Comparison of ENCODE assay signal across 2 cellular contexts in the genomic region with DNA sequence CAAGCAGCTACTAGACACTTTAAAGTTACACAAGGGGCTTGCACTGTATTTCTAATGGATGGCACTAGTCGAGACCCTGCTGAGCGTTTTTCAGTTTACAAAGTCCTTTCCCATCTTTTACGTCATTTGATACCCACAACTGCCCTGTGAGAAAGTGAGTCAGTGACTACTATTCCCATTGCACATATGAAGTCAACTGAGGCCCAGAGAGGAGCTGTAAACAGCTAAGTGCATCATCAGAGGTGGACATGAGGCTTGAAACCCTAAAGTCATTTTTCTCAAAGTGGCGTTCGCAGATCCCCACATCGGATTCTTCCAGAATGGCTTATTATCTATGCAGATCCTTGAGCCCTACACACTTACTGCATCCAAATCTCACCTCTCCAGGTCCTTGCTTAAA.
A peak's percentile ranks its signal among the peaks of the same experiment; 100 is the strongest.
TF ChIP-seq lines count a peak whose summit lies in the region.

No MANE protein-coding gene starts in this region.

TF ChIP-seq in HepG2, 621 proteins besides CTCF, POLR2A, EP300 and RAD21 (continued from another document):
- TF ChIP-seq, protein P1, sequence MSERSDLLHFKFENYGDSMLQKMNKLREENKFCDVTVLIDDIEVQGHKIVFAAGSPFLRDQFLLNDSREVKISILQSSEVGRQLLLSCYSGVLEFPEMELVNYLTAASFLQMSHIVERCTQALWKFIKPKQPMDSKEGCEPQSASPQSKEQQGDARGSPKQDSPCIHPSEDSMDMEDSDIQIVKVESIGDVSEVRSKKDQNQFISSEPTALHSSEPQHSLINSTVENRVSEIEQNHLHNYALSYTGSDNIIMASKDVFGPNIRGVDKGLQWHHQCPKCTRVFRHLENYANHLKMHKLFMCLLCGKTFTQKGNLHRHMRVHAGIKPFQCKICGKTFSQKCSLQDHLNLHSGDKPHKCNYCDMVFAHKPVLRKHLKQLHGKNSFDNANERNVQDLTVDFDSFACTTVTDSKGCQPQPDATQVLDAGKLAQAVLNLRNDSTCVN (CRISPR knock-in tag; IDR thresholded peaks at IDR 0.05; ENCODE audit: borderline replicate concordance) = no peak
- TF ChIP-seq ZNF549 (CRISPR knock-in tag; IDR thresholded peaks at IDR 0.05) (no peak), NBN (conservative IDR thresholded peaks at IDR 0.05) (no peak), CBFB (CRISPR knock-in tag; IDR thresholded peaks at IDR 0.05) (no peak), HNRNPH1 (optimal IDR thresholded peaks at IDR 0.05; ENCODE audit: low read depth, low read length) (no peak), ZNF44 (CRISPR knock-in tag; IDR thresholded peaks at IDR 0.05) (no peak), ZNF569 (CRISPR knock-in tag; IDR thresholded peaks at IDR 0.05; ENCODE audit: borderline replicate concordance) (peak; percentile 52; the same call in 1 of the 2 replicates)
- TF ChIP-seq, protein P2, sequence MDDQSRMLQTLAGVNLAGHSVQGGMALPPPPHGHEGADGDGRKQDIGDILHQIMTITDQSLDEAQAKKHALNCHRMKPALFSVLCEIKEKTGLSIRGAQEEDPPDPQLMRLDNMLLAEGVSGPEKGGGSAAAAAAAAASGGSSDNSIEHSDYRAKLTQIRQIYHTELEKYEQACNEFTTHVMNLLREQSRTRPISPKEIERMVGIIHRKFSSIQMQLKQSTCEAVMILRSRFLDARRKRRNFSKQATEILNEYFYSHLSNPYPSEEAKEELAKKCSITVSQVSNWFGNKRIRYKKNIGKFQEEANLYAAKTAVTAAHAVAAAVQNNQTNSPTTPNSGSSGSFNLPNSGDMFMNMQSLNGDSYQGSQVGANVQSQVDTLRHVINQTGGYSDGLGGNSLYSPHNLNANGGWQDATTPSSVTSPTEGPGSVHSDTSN (CRISPR knock-in tag; IDR thresholded peaks at IDR 0.05; ENCODE audit: borderline replicate concordance) = no peak
- TF ChIP-seq, protein P3, sequence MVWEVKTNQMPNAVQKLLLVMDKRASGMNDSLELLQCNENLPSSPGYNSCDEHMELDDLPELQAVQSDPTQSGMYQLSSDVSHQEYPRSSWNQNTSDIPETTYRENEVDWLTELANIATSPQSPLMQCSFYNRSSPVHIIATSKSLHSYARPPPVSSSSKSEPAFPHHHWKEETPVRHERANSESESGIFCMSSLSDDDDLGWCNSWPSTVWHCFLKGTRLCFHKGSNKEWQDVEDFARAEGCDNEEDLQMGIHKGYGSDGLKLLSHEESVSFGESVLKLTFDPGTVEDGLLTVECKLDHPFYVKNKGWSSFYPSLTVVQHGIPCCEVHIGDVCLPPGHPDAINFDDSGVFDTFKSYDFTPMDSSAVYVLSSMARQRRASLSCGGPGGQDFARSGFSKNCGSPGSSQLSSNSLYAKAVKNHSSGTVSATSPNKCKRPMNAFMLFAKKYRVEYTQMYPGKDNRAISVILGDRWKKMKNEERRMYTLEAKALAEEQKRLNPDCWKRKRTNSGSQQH (CRISPR knock-in tag; IDR thresholded peaks at IDR 0.05; ENCODE audit: low read depth) = no peak
- TF ChIP-seq, protein P4, sequence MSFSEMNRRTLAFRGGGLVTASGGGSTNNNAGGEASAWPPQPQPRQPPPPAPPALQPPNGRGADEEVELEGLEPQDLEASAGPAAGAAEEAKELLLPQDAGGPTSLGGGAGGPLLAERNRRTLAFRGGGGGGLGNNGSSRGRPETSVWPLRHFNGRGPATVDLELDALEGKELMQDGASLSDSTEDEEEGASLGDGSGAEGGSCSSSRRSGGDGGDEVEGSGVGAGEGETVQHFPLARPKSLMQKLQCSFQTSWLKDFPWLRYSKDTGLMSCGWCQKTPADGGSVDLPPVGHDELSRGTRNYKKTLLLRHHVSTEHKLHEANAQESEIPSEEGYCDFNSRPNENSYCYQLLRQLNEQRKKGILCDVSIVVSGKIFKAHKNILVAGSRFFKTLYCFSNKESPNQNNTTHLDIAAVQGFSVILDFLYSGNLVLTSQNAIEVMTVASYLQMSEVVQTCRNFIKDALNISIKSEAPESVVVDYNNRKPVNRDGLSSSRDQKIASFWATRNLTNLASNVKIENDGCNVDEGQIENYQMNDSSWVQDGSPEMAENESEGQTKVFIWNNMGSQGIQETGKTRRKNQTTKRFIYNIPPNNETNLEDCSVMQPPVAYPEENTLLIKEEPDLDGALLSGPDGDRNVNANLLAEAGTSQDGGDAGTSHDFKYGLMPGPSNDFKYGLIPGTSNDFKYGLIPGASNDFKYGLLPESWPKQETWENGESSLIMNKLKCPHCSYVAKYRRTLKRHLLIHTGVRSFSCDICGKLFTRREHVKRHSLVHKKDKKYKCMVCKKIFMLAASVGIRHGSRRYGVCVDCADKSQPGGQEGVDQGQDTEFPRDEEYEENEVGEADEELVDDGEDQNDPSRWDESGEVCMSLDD (CRISPR knock-in tag; IDR thresholded peaks at IDR 0.05; ENCODE audit: borderline replicate concordance) = no peak

TF ChIP-seq in GM23338, 12 proteins besides CTCF, POLR2A, EP300 and RAD21 (continued from another document):
- TF ChIP-seq, protein P5, sequence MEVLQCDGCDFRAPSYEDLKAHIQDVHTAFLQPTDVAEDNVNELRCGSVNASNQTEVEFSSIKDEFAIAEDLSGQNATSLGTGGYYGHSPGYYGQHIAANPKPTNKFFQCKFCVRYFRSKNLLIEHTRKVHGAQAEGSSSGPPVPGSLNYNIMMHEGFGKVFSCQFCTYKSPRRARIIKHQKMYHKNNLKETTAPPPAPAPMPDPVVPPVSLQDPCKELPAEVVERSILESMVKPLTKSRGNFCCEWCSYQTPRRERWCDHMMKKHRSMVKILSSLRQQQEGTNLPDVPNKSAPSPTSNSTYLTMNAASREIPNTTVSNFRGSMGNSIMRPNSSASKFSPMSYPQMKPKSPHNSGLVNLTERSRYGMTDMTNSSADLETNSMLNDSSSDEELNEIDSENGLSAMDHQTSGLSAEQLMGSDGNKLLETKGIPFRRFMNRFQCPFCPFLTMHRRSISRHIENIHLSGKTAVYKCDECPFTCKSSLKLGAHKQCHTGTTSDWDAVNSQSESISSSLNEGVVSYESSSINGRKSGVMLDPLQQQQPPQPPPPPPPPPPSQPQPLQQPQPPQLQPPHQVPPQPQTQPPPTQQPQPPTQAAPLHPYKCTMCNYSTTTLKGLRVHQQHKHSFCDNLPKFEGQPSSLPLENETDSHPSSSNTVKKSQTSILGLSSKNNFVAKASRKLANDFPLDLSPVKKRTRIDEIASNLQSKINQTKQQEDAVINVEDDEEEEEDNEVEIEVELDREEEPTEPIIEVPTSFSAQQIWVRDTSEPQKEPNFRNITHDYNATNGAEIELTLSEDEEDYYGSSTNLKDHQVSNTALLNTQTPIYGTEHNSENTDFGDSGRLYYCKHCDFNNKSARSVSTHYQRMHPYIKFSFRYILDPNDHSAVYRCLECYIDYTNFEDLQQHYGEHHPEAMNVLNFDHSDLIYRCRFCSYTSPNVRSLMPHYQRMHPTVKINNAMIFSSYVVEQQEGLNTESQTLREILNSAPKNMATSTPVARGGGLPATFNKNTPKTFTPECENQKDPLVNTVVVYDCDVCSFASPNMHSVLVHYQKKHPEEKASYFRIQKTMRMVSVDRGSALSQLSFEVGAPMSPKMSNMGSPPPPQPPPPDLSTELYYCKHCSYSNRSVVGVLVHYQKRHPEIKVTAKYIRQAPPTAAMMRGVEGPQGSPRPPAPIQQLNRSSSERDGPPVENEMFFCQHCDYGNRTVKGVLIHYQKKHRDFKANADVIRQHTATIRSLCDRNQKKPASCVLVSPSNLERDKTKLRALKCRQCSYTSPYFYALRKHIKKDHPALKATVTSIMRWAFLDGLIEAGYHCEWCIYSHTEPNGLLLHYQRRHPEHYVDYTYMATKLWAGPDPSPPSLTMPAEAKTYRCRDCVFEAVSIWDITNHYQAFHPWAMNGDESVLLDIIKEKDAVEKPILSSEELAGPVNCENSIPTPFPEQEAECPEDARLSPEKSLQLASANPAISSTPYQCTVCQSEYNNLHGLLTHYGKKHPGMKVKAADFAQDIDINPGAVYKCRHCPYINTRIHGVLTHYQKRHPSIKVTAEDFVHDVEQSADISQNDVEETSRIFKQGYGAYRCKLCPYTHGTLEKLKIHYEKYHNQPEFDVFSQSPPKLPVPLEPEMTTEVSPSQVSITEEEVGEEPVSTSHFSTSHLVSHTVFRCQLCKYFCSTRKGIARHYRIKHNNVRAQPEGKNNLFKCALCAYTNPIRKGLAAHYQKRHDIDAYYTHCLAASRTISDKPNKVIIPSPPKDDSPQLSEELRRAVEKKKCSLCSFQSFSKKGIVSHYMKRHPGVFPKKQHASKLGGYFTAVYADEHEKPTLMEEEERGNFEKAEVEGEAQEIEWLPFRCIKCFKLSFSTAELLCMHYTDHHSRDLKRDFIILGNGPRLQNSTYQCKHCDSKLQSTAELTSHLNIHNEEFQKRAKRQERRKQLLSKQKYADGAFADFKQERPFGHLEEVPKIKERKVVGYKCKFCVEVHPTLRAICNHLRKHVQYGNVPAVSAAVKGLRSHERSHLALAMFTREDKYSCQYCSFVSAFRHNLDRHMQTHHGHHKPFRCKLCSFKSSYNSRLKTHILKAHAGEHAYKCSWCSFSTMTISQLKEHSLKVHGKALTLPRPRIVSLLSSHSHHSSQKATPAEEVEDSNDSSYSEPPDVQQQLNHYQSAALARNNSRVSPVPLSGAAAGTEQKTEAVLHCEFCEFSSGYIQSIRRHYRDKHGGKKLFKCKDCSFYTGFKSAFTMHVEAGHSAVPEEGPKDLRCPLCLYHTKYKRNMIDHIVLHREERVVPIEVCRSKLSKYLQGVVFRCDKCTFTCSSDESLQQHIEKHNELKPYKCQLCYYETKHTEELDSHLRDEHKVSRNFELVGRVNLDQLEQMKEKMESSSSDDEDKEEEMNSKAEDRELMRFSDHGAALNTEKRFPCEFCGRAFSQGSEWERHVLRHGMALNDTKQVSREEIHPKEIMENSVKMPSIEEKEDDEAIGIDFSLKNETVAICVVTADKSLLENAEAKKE (CRISPR knock-in tag; IDR thresholded peaks at IDR 0.05) = no peak
- no peak for TF ChIP-seq ZNF114 (CRISPR knock-in tag; IDR thresholded peaks at IDR 0.05)
TF ChIP-seq in GM23338: peak in this region for 0.
